13 cellular contexts compared by ENCODE assay signal in genomic region chr3:120496278-120496975, GRCh38. TPM values are rescaled to one million over a fixed set of nuclear protein-coding genes. Genes with fewer than 3 reads are reported as not detected.
DNase-seq lines count a peak whose midpoint lies in the region; TF ChIP-seq lines count a peak whose summit lies in the region.
"Had no signal": no experiment of that assay in that cellular context is flagged by ENCODE, and none has a peak within 500 bp of the region (broad histone marks: within the 10 kb centered on the region; RNA-seq: fewer than 3 reads in every experiment).

No MANE protein-coding gene starts in this region.

- 6 to 11% methylated on average over 3 of the region's 3 CpGs for WGBS in GM23248 (ENCODE audit: low coverage in 1 of 2, low lambda C conversion rate in 2 of 2, missing lambda C conversion rate in 2 of 2), 2 experiments
- 93% methylated on average over 3 of the region's 3 CpGs for whole genome bisulfite sequencing in smooth muscle cell (ENCODE audit: low lambda C conversion rate)

- DNase-seq in GM23248 (peak; percentile 93), ascending aorta (ENCODE audit: low spot score in 2 of 2) (no peak), glomerular visceral epithelial cell (ENCODE audit: extremely low spot score) (peak; percentile 51), smooth muscle cell (lab: John Stamatoyannopoulos, UW; ENCODE audit: unreplicated experiment) (no peak), NCI-H2171 treated with DMSO at 0.1 percent for 48 hours (lab: John Stamatoyannopoulos, UW) (no peak), G401 (ENCODE audit: low spot score) (no peak), NCI-H1092 (lab: John Stamatoyannopoulos, UW) (no peak), iPS-NIHi11 (ENCODE audit: low spot score) (no peak)
- DNase-seq: activated CD4-positive, alpha-beta memory T cell treated with anti-CD3 and anti-CD28 coated beads, Interleukin-2, amount 10 ng/mL, durations not matched to agents 7 days and 5 days; H7; NCI-H2107 had no signal

- H3K4me2 ChIP-seq in GM23248 (ENCODE audit: unreplicated experiment) (peak overlapping the region; percentile 84), smooth muscle cell (peak overlapping the region; percentile 45)

- H2AFZ ChIP-seq in GM23248 = no peak overlapping the region
- H2AFZ ChIP-seq in smooth muscle cell (ENCODE audit: low read depth) = no peak overlapping the region

- H3K9me3 ChIP-seq in GM23248 (ENCODE audit: low read depth) (no peaks in the 10 kb centered on the region), ascending aorta (peaks cover 0 to 13% of the 10 kb centered on the region in 2 donors), smooth muscle cell (replicated peaks; ENCODE audit: low read depth) (no peaks in the 10 kb centered on the region)
- H3K9me3 ChIP-seq: adrenal gland had no signal

- H3F3A ChIP-seq in GM23248 (ENCODE audit: insufficient read depth) = peaks cover 47% of the 10 kb centered on the region
- H3F3A ChIP-seq in smooth muscle cell (ENCODE audit: low read depth) = peaks cover 16% of the 10 kb centered on the region

- no peaks in the 10 kb centered on the region for H4K20me1 ChIP-seq in GM23248 (ENCODE audit: insufficient read depth)
- no peaks in the 10 kb centered on the region for H4K20me1 ChIP-seq in smooth muscle cell (ENCODE audit: low read depth)

- H3K27ac ChIP-seq in GM23248 = peak overlapping the region; percentile 89
- H3K27ac ChIP-seq in ascending aorta = peak overlapping the region; percentile 75
- H3K27ac ChIP-seq in smooth muscle cell (ENCODE audit: low read depth) = peak overlapping the region; percentile 84
- H3K27ac ChIP-seq: HL-60 had no signal

- H3K9ac ChIP-seq in GM23248 (peak overlapping the region; percentile 61), smooth muscle cell (ENCODE audit: low read depth) (no peak overlapping the region)

- intact Hi-C loops in ascending aorta (cut with DNase I) = loop anchor here (2.0 kb wide), 3 partner anchors 26 to 70 kb away; no protein-coding TSS in a partner anchor

- H3K4me1 ChIP-seq in GM23248 (ENCODE audit: insufficient read depth) = peaks cover 38% of the 10 kb centered on the region
- H3K4me1 ChIP-seq in ascending aorta = peaks cover 7 to 26% of the 10 kb centered on the region in 2 donors
- H3K4me1 ChIP-seq in smooth muscle cell (ENCODE audit: low read depth) = peaks cover 39% of the 10 kb centered on the region

- peak overlapping the region; percentile 59 for H3K4me3 ChIP-seq in GM23248
- H3K4me3 ChIP-seq in ascending aorta = peak overlapping the region in 1 of 2 donors; percentile 23
- H3K4me3 ChIP-seq in smooth muscle cell = no peak overlapping the region
- H3K4me3 ChIP-seq: adrenal gland had no signal

- in situ Hi-C loops in GM23248 (cut with MboI) = no loop called here
- in situ Hi-C loops in G401 (cut with HindIII; ENCODE audit: low sequenced_read_pairs) = no loop called here

- H3K79me2 ChIP-seq in GM23248 (ENCODE audit: insufficient read depth) (no peaks in the 10 kb centered on the region), smooth muscle cell (ENCODE audit: low read depth) (no peaks in the 10 kb centered on the region)

- H3K36me3 ChIP-seq in GM23248 (ENCODE audit: low read depth) (no peaks in the 10 kb centered on the region), ascending aorta (no peaks in the 10 kb centered on the region), smooth muscle cell (ENCODE audit: low read depth) (no peaks in the 10 kb centered on the region)
- H3K36me3 ChIP-seq: adrenal gland had no signal

- no peaks in the 10 kb centered on the region for H3K9me2 ChIP-seq in GM23248 (ENCODE audit: insufficient read depth)

- TF ChIP-seq CTCF in ascending aorta (IDR thresholded peaks at IDR 0.05) (no peak), smooth muscle cell (IDR thresholded peaks at IDR 0.05; ENCODE audit: borderline replicate concordance, insufficient read depth, poor library complexity, severe bottlenecking) (no peak)

- H3K27me3 ChIP-seq in GM23248 (replicated peaks; ENCODE audit: insufficient read depth) = no peaks in the 10 kb centered on the region
- H3K27me3 ChIP-seq in ascending aorta = no peaks in the 10 kb centered on the region
- H3K27me3 ChIP-seq in smooth muscle cell (ENCODE audit: low read depth) = no peaks in the 10 kb centered on the region
- H3K27me3 ChIP-seq: adrenal gland had no signal

RNA-seq across cellular contexts. Expression of gene FSTL1, which starts 45.6 kb away (rescaled TPM):
- 4,171 and 4,244 TPM in 2 replicates for total RNA-seq in GM23248 (2014; rRNA removed; shearing (Covaris generic))
- polyA plus RNA-seq in GM23248 (2016; fragmentation: Nextera tagmentation; extraction: Ambion mirVana) = 1,910 and 1,919 TPM in 2 replicates
- total RNA-seq in ascending aorta = 790 TPM
- 630 and 783 TPM in 2 replicates for total RNA-seq in smooth muscle cell
- 367 and 562 TPM in 2 replicates for polyA plus RNA-seq in smooth muscle cell
- 117 and 179 TPM in 2 replicates for total RNA-seq in G401 (2014; rRNA removed; shearing (Covaris generic))

Comparison
In these comparisons a context has a peak if more than half of its experiments do, and no peak if none do; other contexts are left out.
1. DNase-seq: peak in GM23248 (single experiment) and glomerular visceral epithelial cell (single experiment); none in ascending aorta (0 of 2), smooth muscle cell (single experiment), NCI-H2171 treated with DMSO at 0.1 percent for 48 hours (single experiment), G401 (single experiment), NCI-H1092 (single experiment) and iPS-NIHi11 (single experiment).
2. Peak in every context shown above with its lines, with median percentiles within 50 percentile points of each other: H3K27ac ChIP-seq.